Comparison of ENCODE assay signal across 8 cellular contexts in genomic region chr7:74082770-74083116, GRCh38. TPM values are rescaled to one million over a fixed set of nuclear protein-coding genes. Genes with fewer than 3 reads are reported as not detected.
DNase-seq lines count a peak whose midpoint lies in the region; ATAC-seq lines count a peak whose summit lies in the region.

No MANE protein-coding gene starts in this region.

- no peaks in the 10 kb centered on the region for H3K27me3 Mint-ChIP-seq in activated naive CD4-positive, alpha-beta T cell treated with anti-CD3 and anti-CD28 coated beads, Interleukin-2, amount 50 U/mL, for 24 hours

- H3K36me3 Mint-ChIP-seq in activated naive CD4-positive, alpha-beta T cell treated with anti-CD3 and anti-CD28 coated beads, Interleukin-2, amount 50 U/mL, for 24 hours = no peaks in the 10 kb centered on the region

- WGBS in iPS DF 6.9 (ENCODE audit: insufficient coverage, insufficient read length) = no CpG with 5 or more reads among the region's 9 CpGs

- H3K27ac Mint-ChIP-seq in activated naive CD4-positive, alpha-beta T cell treated with anti-CD3 and anti-CD28 coated beads, Interleukin-2, amount 50 U/mL, for 24 hours = no peak overlapping the region

- H3K36me3 ChIP-seq in SJCRH30 (peaks cover 9% of the 10 kb centered on the region; the same call in 1 of the 2 replicates), iPS DF 6.9 (ENCODE audit: control insufficient read depth, insufficient read depth, low read length) (0 out of 2 replicates have a peak, but pooled peaks cover 7% of the 10 kb centered on the region), stomach smooth muscle (ENCODE audit: control insufficient read depth in 2 of 2, insufficient read depth in 2 of 2, low read length in 2 of 2) (peaks cover 0 to 2% of the 10 kb centered on the region in 2 donors)

- ATAC-seq in GM19023 (IDR thresholded peaks at IDR 0.05; ENCODE audit: unreplicated experiment) = no peak

- DNase-seq in activated naive CD4-positive, alpha-beta T cell (lab: John Stamatoyannopoulos, UW) = no peak
- no peak for DNase-seq in SJCRH30
- no peak for DNase-seq in iPS DF 6.9 (ENCODE audit: low read depth, low spot score)
- DNase-seq in SW 1271 (lab: John Stamatoyannopoulos, UW) = no peak
- DNase-seq in NCI-H82 treated with DMSO at 0.1 percent for 48 hours (lab: John Stamatoyannopoulos, UW; ENCODE audit: unreplicated experiment) = no peak

- peaks cover 9% of the 10 kb centered on the region for H3K4me1 Mint-ChIP-seq in activated naive CD4-positive, alpha-beta T cell treated with anti-CD3 and anti-CD28 coated beads, Interleukin-2, amount 50 U/mL, for 24 hours

- no peaks in the 10 kb centered on the region for H3K9me3 Mint-ChIP-seq in activated naive CD4-positive, alpha-beta T cell treated with anti-CD3 and anti-CD28 coated beads, Interleukin-2, amount 50 U/mL, for 24 hours

- H3K4me1 ChIP-seq in SJCRH30 (peaks cover 20% of the 10 kb centered on the region), iPS DF 6.9 (ENCODE audit: control insufficient read depth, insufficient read depth, low read length) (peaks cover 8% of the 10 kb centered on the region), stomach smooth muscle (ENCODE audit: control insufficient read depth, insufficient read depth, low read length) (peaks cover 19% of the 10 kb centered on the region)

- H3K27ac ChIP-seq in SJCRH30 = peak overlapping the region; percentile 62
- H3K27ac ChIP-seq in iPS DF 6.9 (ENCODE audit: low read length) = no peak overlapping the region
- H3K27ac ChIP-seq in stomach smooth muscle (ENCODE audit: low read length) = no peak overlapping the region

- peak overlapping the region; percentile 42 for H3K4me3 Mint-ChIP-seq in activated naive CD4-positive, alpha-beta T cell treated with anti-CD3 and anti-CD28 coated beads, Interleukin-2, amount 50 U/mL, for 24 hours

- H3K4me3 ChIP-seq in SJCRH30 = peak overlapping the region; percentile 57
- peak overlapping the region; percentile 24; the same call in 1 of the 2 replicates for H3K4me3 ChIP-seq in iPS DF 6.9 (ENCODE audit: low read length)
- peak overlapping the region; percentile 51 to 63 for H3K4me3 ChIP-seq in stomach smooth muscle (ENCODE audit: low read length in 2 of 2)

- H3K27me3 ChIP-seq in SJCRH30 (no peaks in the 10 kb centered on the region), iPS DF 6.9 (ENCODE audit: control insufficient read depth, insufficient read depth, low read length) (no peaks in the 10 kb centered on the region), stomach smooth muscle (ENCODE audit: control insufficient read depth in 1 of 2, insufficient read depth in 2 of 2, low read length in 2 of 2) (no peaks in the 10 kb centered on the region)

- peak overlapping the region; percentile 55 to 60 for H3K9ac ChIP-seq in stomach smooth muscle (ENCODE audit: low read length in 2 of 2)

- H3K9me3 ChIP-seq in SJCRH30 (replicated peaks) (no peaks in the 10 kb centered on the region), iPS DF 6.9 (ENCODE audit: control insufficient read depth, insufficient read depth, low read length) (no peaks in the 10 kb centered on the region), stomach smooth muscle (ENCODE audit: control insufficient read depth in 2 of 2, low read length in 2 of 2) (no peaks in the 10 kb centered on the region)

RNA-seq across cellular contexts. Expression of gene LIMK1, which starts 0.9 kb away (rescaled TPM):
- total RNA-seq in SJCRH30 (2014; rRNA removed; shearing (Covaris generic)) = 43.2 and 43.4 TPM in 2 replicates

RNA-seq across cellular contexts. Expression of gene ELN, which starts 54.8 kb away (rescaled TPM):
- 100 and 110 TPM in 2 replicates for total RNA-seq in SJCRH30 (2014; rRNA removed; shearing (Covaris generic))
